10 cellular contexts compared by ENCODE assay signal in genomic region chr12:122412851-122413433, GRCh38. TPM values are rescaled to one million over a fixed set of nuclear protein-coding genes. Genes with fewer than 3 reads are reported as not detected.
DNase-seq lines count a peak whose midpoint lies in the region; ATAC-seq, FAIRE-seq and TF ChIP-seq lines count a peak whose summit lies in the region.
"Had no signal": no experiment of that assay in that cellular context is flagged by ENCODE, and none has a peak within 500 bp of the region (broad histone marks: within the 10 kb centered on the region; RNA-seq: fewer than 3 reads in every experiment).

No MANE protein-coding gene starts in this region.

- ATAC-seq in stimulated activated naive CD8-positive, alpha-beta T cell treated with anti-CD3 and anti-CD28 coated beads, Interleukin-15, Interleukin-2, amounts not matched to agents 100 U/mL and 50 U/mL, for 24 hours: peak; percentile 46

- FAIRE-seq in endothelial cell of umbilical vein (lab: Jason Lieb, UNC): no peak

- POLR2A ChIA-PET in PC-9 (lab: Charles Lee; ENCODE audit: unreplicated experiment) (interaction anchor here (0.6 to 0.7 kb wide), 2 partner anchors 14 to 187 kb away, joined by 3 to 4 read pairs; no protein-coding TSS in a partner anchor), endothelial cell of umbilical vein (lab: Charles Lee) (interaction anchor here (0.9 kb wide), 1 partner anchor 73 kb away, joined by 3 read pairs; no protein-coding TSS in a partner anchor)

- H3K27ac ChIP-seq in PC-9 (peak overlapping the region; percentile 15; the same call in 1 of the 2 replicates), endothelial cell of umbilical vein (ENCODE audit: insufficient read depth, low read depth, low read length) (no peak overlapping the region)
- H3K27ac ChIP-seq: ovary had no signal

- H2AFZ ChIP-seq in PC-9 (no peak overlapping the region), endothelial cell of umbilical vein (ENCODE audit: low read depth, low read length) (no peak overlapping the region)

- CTCF ChIA-PET in PC-9 (lab: Charles Lee) (no interaction called here), endothelial cell of umbilical vein (lab: Charles Lee) (interaction anchor here (0.9 to 4.1 kb wide), 4 partner anchors 9 to 58 kb away, joined by 3 to 35 read pairs (median 16); partner anchors contain the start of gene CLIP1)

- peaks cover 9% of the 10 kb centered on the region; the same call in 1 of the 2 replicates for H3F3A ChIP-seq in PC-9 (ENCODE audit: insufficient read depth, low read depth)

- BruUV-seq in PC-9 (replicated peaks; lab: Mats Ljungman, UMichigan): no TSS peak
- BruUV-seq in endothelial cell of umbilical vein (replicated peaks; lab: Mats Ljungman, UMichigan): no TSS peak

- H3K9me3 ChIP-seq in PC-9 (ENCODE audit: insufficient read depth, low read depth) (no peaks in the 10 kb centered on the region), endothelial cell of umbilical vein (replicated peaks; ENCODE audit: control insufficient read depth, insufficient read depth, low read length) (no peaks in the 10 kb centered on the region)
- H3K9me3 ChIP-seq: ovary had no signal

- H3K27me3 ChIP-seq in PC-9 (ENCODE audit: insufficient read depth, low read depth) (no peaks in the 10 kb centered on the region), endothelial cell of umbilical vein (ENCODE audit: control insufficient read depth in 2 of 2, insufficient read depth in 2 of 2, low read length in 2 of 2) (no peaks in the 10 kb centered on the region)
- H3K27me3 ChIP-seq: ovary had no signal

- no peak for TF ChIP-seq POLR2A in endothelial cell of umbilical vein (IDR thresholded peaks at IDR 0.05; ENCODE audit: low read depth, low read length)

- no peaks in the 10 kb centered on the region for H3K9me2 ChIP-seq in PC-9 (ENCODE audit: insufficient read depth)

- peak; percentile 64 for DNase-seq in GM13976 (ENCODE audit: low spot score)
- no peak for DNase-seq in PC-9
- DNase-seq in endothelial cell of umbilical vein (ENCODE audit: low read depth, low spot score): peak; percentile 27
- DNase-seq in stimulated activated naive CD8-positive, alpha-beta T cell treated with anti-CD3 and anti-CD28 coated beads, Interleukin-15, Interleukin-2, amounts not matched to agents 100 U/mL and 50 U/mL, for 24 hours: no peak
- no peak for DNase-seq in posterior cingulate gyrus
- DNase-seq in anterior cingulate cortex (lab: John Stamatoyannopoulos, UW): no peak
- no peak for DNase-seq in iPS-NIHi7 (ENCODE audit: extremely low spot score)
- DNase-seq: amygdala, NCI-H345, ovary had no signal

- peak overlapping the region; percentile 9 for H3K9ac ChIP-seq in endothelial cell of umbilical vein (replicated peaks; ENCODE audit: extremely low read depth, insufficient read depth, low read length)

- no peaks in the 10 kb centered on the region for H3K36me3 ChIP-seq in PC-9 (ENCODE audit: low read depth)
- H3K36me3 ChIP-seq in endothelial cell of umbilical vein (ENCODE audit: control insufficient read depth in 2 of 2, extremely low read depth in 1 of 2, insufficient read depth in 2 of 2, low read length in 2 of 2): peaks cover 0 to 4% of the 10 kb centered on the region in 2 experiments
- H3K36me3 ChIP-seq: ovary had no signal

- intact Hi-C loops in PC-9 (cut with micrococcal nuclease; ENCODE audit: unreplicated experiment): no loop called here
- intact Hi-C loops in endothelial cell of umbilical vein (cut with micrococcal nuclease): no loop called here
- intact Hi-C loops in posterior cingulate gyrus (cut with DNase I): no loop called here

- H3K4me3 ChIP-seq in PC-9: no peak overlapping the region
- no peak overlapping the region for H3K4me3 ChIP-seq in endothelial cell of umbilical vein (replicated peaks in 1 of 3; ENCODE audit: insufficient read depth in 1 of 3, low read depth in 1 of 3, low read length in 3 of 3)
- H3K4me3 ChIP-seq: ovary had no signal

- H3K79me2 ChIP-seq in PC-9 (ENCODE audit: low read depth) (peaks cover 87% of the 10 kb centered on the region), endothelial cell of umbilical vein (ENCODE audit: control insufficient read depth, insufficient read depth, low read length) (peaks cover 74% of the 10 kb centered on the region)

- TF ChIP-seq CTCF in GM13976 (IDR thresholded peaks at IDR 0.05; ENCODE audit: borderline replicate concordance, control extremely low read depth, extremely low read depth, insufficient read depth, missing control alignments) (no peak), PC-9 (conservative IDR thresholded peaks at IDR 0.05) (no peak), endothelial cell of umbilical vein (IDR thresholded peaks at IDR 0.05; ENCODE audit: extremely low read depth in 1 of 2, insufficient read depth in 1 of 2, low read depth in 1 of 2, low read length in 2 of 2) (no peak)

- H4K20me1 ChIP-seq in PC-9 (ENCODE audit: insufficient read depth): no peaks in the 10 kb centered on the region
- no peaks in the 10 kb centered on the region for H4K20me1 ChIP-seq in endothelial cell of umbilical vein (replicated peaks; ENCODE audit: control insufficient read depth, extremely low read depth, insufficient read depth, low read length)

- in situ Hi-C loops in GM13976 (cut with MboI; ENCODE audit: low sequenced_read_pairs, unreplicated experiment): no loop called here

- no peaks in the 10 kb centered on the region for H3K9me1 ChIP-seq in endothelial cell of umbilical vein (replicated peaks; ENCODE audit: control insufficient read depth, extremely low read depth, insufficient read depth, low read length)

- dilution Hi-C loops in endothelial cell of umbilical vein (cut with MboI; ENCODE audit: extremely low pct_ligation_motif_present, low sequenced_read_pairs): no loop called here

- H3K4me1 ChIP-seq in PC-9 (replicated peaks; ENCODE audit: insufficient read depth): no peaks in the 10 kb centered on the region
- H3K4me1 ChIP-seq in endothelial cell of umbilical vein (ENCODE audit: control insufficient read depth, extremely low read depth, insufficient read depth, low read length): peaks cover 21% of the 10 kb centered on the region

- no peak overlapping the region for H3K4me2 ChIP-seq in PC-9
- peak overlapping the region; percentile 76 for H3K4me2 ChIP-seq in endothelial cell of umbilical vein (ENCODE audit: insufficient read depth, low read length)

TF ChIP-seq in endothelial cell of umbilical vein, 7 proteins besides CTCF, POLR2A, EP300 and RAD21:
- no peak for TF ChIP-seq MAX (IDR thresholded peaks at IDR 0.05; ENCODE audit: insufficient read depth, insufficient read length)
- no peak for TF ChIP-seq MYC (IDR thresholded peaks at IDR 0.05; ENCODE audit: low read depth, low read length)
- no peak for TF ChIP-seq FOS (IDR thresholded peaks at IDR 0.05; ENCODE audit: borderline replicate concordance, insufficient read depth, low read length)

RNA-seq across cellular contexts. Expression of gene CLIP1, which starts 9.5 kb away (rescaled TPM):
- total RNA-seq in PC-9 (2021): 80.8 and 86.9 TPM in 2 replicates
- 71.0 and 84.3 TPM in 2 replicates for total RNA-seq in endothelial cell of umbilical vein
- polyA plus RNA-seq in endothelial cell of umbilical vein: 56.5 and 58.8 TPM in 2 replicates
- polyA plus RNA-seq in endothelial cell of umbilical vein (2011; cell fraction: cytosol; rRNA removed): 49.1 and 55.8 TPM in 2 replicates
- 102 and 111 TPM in 2 replicates for polyA plus RNA-seq in endothelial cell of umbilical vein (2011; cell fraction: nucleus; rRNA removed)
- polyA plus RNA-seq in endothelial cell of umbilical vein (2012): 48.5 and 54.6 TPM in 2 replicates
- polyA minus RNA-seq in endothelial cell of umbilical vein: 134 and 157 TPM in 2 replicates
- polyA minus RNA-seq in endothelial cell of umbilical vein (2011; cell fraction: cytosol; rRNA and poly(A)+ RNA removed): 31.1 TPM
- 80.5 and 107 TPM in 2 replicates for polyA minus RNA-seq in endothelial cell of umbilical vein (2011; cell fraction: nucleus; rRNA and poly(A)+ RNA removed)

Comparison
In these comparisons a context has a peak if more than half of its experiments do, and no peak if none do; other contexts are left out.
1. DNase-seq: peak in GM13976 (single experiment) and endothelial cell of umbilical vein (single experiment); none in PC-9 (0 of 2), stimulated activated naive CD8-positive, alpha-beta T cell treated with anti-CD3 and anti-CD28 coated beads, Interleukin-15, Interleukin-2, amounts not matched to agents 100 U/mL and 50 U/mL, for 24 hours (single experiment), posterior cingulate gyrus (0 of 10), anterior cingulate cortex (0 of 58) and iPS-NIHi7 (single experiment).